In genomic region chr9:30970186-30970585, GRCh38 we compare ENCODE assay signal across 18 cellular contexts.
"Had no signal": no experiment of that assay in that cellular context is flagged by ENCODE, and none has a peak within 500 bp of the region (broad histone marks: within the 10 kb centered on the region; RNA-seq: fewer than 3 reads in every experiment).

No MANE protein-coding gene starts in this region.

- ATAC-seq: Panc1, PC-3, SK-N-SH treated with all-trans-retinoic acid at 6 μM for 48 hours, T-helper 17 cell had no signal

- H3K4me3 Mint-ChIP-seq: T-helper 17 cell had no signal

- DNase-seq: KBM-7, NCI-H1092, NCI-H1105 treated with DMSO at 0.1 percent for 48 hours, NCI-H1694 treated with DMSO at 0.1 percent for 48 hours, NCI-H1930, NCI-H2107, NCI-H345, NCI-H446 treated with DMSO at 0.1 percent for 48 hours, NCI-H510A treated with DMSO at 0.1 percent for 48 hours, NCI-H526, NCI-H748 treated with DMSO at 0.1 percent for 48 hours, PC-3, SHP77, T-helper 1 cell, T-helper 17 cell had no signal

- H3K27ac ChIP-seq: RWPE1 had no signal

- H3K27ac Mint-ChIP-seq: T-helper 17 cell had no signal
